ENCODE assay signal across 10 cellular contexts in genomic region chr1:101241485-101242225, GRCh38. TPM values are rescaled to one million over a fixed set of nuclear protein-coding genes. Genes with fewer than 3 reads are reported as not detected.
DNase-seq lines count a peak whose midpoint lies in the region; ATAC-seq and TF ChIP-seq lines count a peak whose summit lies in the region.
"Had no signal": no experiment of that assay in that cellular context is flagged by ENCODE, and none has a peak within 500 bp of the region (broad histone marks: within the 10 kb centered on the region; RNA-seq: fewer than 3 reads in every experiment).

No MANE protein-coding gene starts in this region.

- DNase-seq in activated T-cell treated with anti-CD3 and anti-CD28 coated beads, Interleukin-2, amount 50 U/mL, for 24 hours, result no peak
- no peak for DNase-seq in activated T-cell treated with anti-CD3 and anti-CD28 coated beads, Interleukin-2, amount 50 U/mL, for 48 hours
- no peak for DNase-seq in activated CD4-positive, alpha-beta memory T cell treated with anti-CD3 and anti-CD28 coated beads, Interleukin-2, amount 10 ng/mL, durations not matched to agents 7 days and 5 days
- DNase-seq in stimulated activated effector memory CD8-positive, alpha-beta T cell treated with anti-CD3 and anti-CD28 coated beads, Interleukin-12 subunit alpha, Interleukin-12 subunit beta, amount 100 ng/mL, for 72 hours (ENCODE audit: low spot score in 2 of 2), result no peak
- DNase-seq in NAMALWA (ENCODE audit: low spot score) (no peak), C1 segment of cervical spinal cord (lab: John Stamatoyannopoulos, UW) (no peak), transverse colon (no peak)
- DNase-seq: mesendoderm, testis had no signal

- no peak for TF ChIP-seq POLR2A in transverse colon (IDR thresholded peaks at IDR 0.05)

- H3K27me3 ChIP-seq in transverse colon, result peaks cover 37% of the 10 kb centered on the region
- H3K27me3 ChIP-seq: testis had no signal

- no peaks in the 10 kb centered on the region for H3K9me3 Mint-ChIP-seq in activated T-cell treated with anti-CD3 and anti-CD28 coated beads, Interleukin-2, amount 50 U/mL, for 24 hours
- no peaks in the 10 kb centered on the region for H3K9me3 Mint-ChIP-seq in activated CD4-positive, alpha-beta memory T cell treated with anti-CD3 and anti-CD28 coated beads, Interleukin-2, amount 10 ng/mL, durations not matched to agents 7 days and 5 days
- H3K9me3 Mint-ChIP-seq in stimulated activated effector memory CD8-positive, alpha-beta T cell treated with anti-CD3 and anti-CD28 coated beads, Interleukin-12 subunit alpha, Interleukin-12 subunit beta, amount 100 ng/mL, for 72 hours, result no peaks in the 10 kb centered on the region

- peaks cover 59% of the 10 kb centered on the region for H3K4me1 Mint-ChIP-seq in activated T-cell treated with anti-CD3 and anti-CD28 coated beads, Interleukin-2, amount 50 U/mL, for 24 hours (ENCODE audit: low read depth)
- H3K4me1 Mint-ChIP-seq in activated CD4-positive, alpha-beta memory T cell treated with anti-CD3 and anti-CD28 coated beads, Interleukin-2, amount 10 ng/mL, durations not matched to agents 7 days and 5 days, result peaks cover 44% of the 10 kb centered on the region
- H3K4me1 Mint-ChIP-seq in stimulated activated effector memory CD8-positive, alpha-beta T cell treated with anti-CD3 and anti-CD28 coated beads, Interleukin-12 subunit alpha, Interleukin-12 subunit beta, amount 100 ng/mL, for 72 hours, result peaks cover 63% of the 10 kb centered on the region

- in situ Hi-C loops in transverse colon (cut with MboI; ENCODE audit: low pct_ligation_motif_present in 1 of 4, low pct_unique_long_range_greater_than_20kb in 1 of 4, low sequenced_read_pairs in 3 of 4), result no loop called here

- peak overlapping the region; percentile 100 for H3K4me3 Mint-ChIP-seq in activated T-cell treated with anti-CD3 and anti-CD28 coated beads, Interleukin-2, amount 50 U/mL, for 24 hours
- H3K4me3 Mint-ChIP-seq in activated CD4-positive, alpha-beta memory T cell treated with anti-CD3 and anti-CD28 coated beads, Interleukin-2, amount 10 ng/mL, durations not matched to agents 7 days and 5 days, result peak overlapping the region; percentile 12
- H3K4me3 Mint-ChIP-seq in stimulated activated effector memory CD8-positive, alpha-beta T cell treated with anti-CD3 and anti-CD28 coated beads, Interleukin-12 subunit alpha, Interleukin-12 subunit beta, amount 100 ng/mL, for 72 hours, result peak overlapping the region; percentile 97

- no peak for TF ChIP-seq EP300 in transverse colon (IDR thresholded peaks at IDR 0.05; ENCODE audit: low read depth)

- no peaks in the 10 kb centered on the region for H3K9me3 ChIP-seq in transverse colon
- H3K9me3 ChIP-seq: testis had no signal

- H3K36me3 Mint-ChIP-seq in activated T-cell treated with anti-CD3 and anti-CD28 coated beads, Interleukin-2, amount 50 U/mL, for 24 hours (ENCODE audit: low read depth), result peaks cover 81% of the 10 kb centered on the region
- peaks cover 70% of the 10 kb centered on the region for H3K36me3 Mint-ChIP-seq in activated CD4-positive, alpha-beta memory T cell treated with anti-CD3 and anti-CD28 coated beads, Interleukin-2, amount 10 ng/mL, durations not matched to agents 7 days and 5 days (ENCODE audit: low read depth)
- peaks cover 83% of the 10 kb centered on the region for H3K36me3 Mint-ChIP-seq in stimulated activated effector memory CD8-positive, alpha-beta T cell treated with anti-CD3 and anti-CD28 coated beads, Interleukin-12 subunit alpha, Interleukin-12 subunit beta, amount 100 ng/mL, for 72 hours

- H3K4me1 ChIP-seq in transverse colon, result peaks cover 6 to 27% (median 15%) of the 10 kb centered on the region in 4 donors

- no peaks in the 10 kb centered on the region for H3K27me3 Mint-ChIP-seq in activated T-cell treated with anti-CD3 and anti-CD28 coated beads, Interleukin-2, amount 50 U/mL, for 24 hours
- H3K27me3 Mint-ChIP-seq in activated CD4-positive, alpha-beta memory T cell treated with anti-CD3 and anti-CD28 coated beads, Interleukin-2, amount 10 ng/mL, durations not matched to agents 7 days and 5 days, result no peaks in the 10 kb centered on the region

- TF ChIP-seq CTCF in transverse colon (IDR thresholded peaks at IDR 0.05), result no peak

- POLR2A ChIA-PET in activated CD4-positive, alpha-beta memory T cell treated with anti-CD3 and anti-CD28 coated beads, Interleukin-2, amount 10 ng/mL, durations not matched to agents 7 days and 5 days (lab: Charles Lee), result interaction anchor here (1.5 to 15.2 kb wide), 12 partner anchors 12 to 346 kb away, joined by 4 to 391 read pairs (median 67); partner anchors contain the start of genes EXTL2 and SLC30A7

- intact Hi-C loops in transverse colon (cut with DNase I; ENCODE audit: low total_unique reads), result no loop called here

- CTCF ChIA-PET in activated CD4-positive, alpha-beta memory T cell treated with anti-CD3 and anti-CD28 coated beads, Interleukin-2, amount 10 ng/mL, durations not matched to agents 7 days and 5 days (lab: Charles Lee), result interaction anchor here (1.3 to 10.0 kb wide), 4 partner anchors 10 to 104 kb away, joined by 3 to 244 read pairs (median 62); no protein-coding TSS in a partner anchor

- no peak overlapping the region for H3K4me3 ChIP-seq in transverse colon
- H3K4me3 ChIP-seq: testis had no signal

- H3K36me3 ChIP-seq in transverse colon, result no peaks in the 10 kb centered on the region

- peak overlapping the region; percentile 80 for H3K27ac Mint-ChIP-seq in activated T-cell treated with anti-CD3 and anti-CD28 coated beads, Interleukin-2, amount 50 U/mL, for 24 hours
- no peak overlapping the region for H3K27ac Mint-ChIP-seq in activated CD4-positive, alpha-beta memory T cell treated with anti-CD3 and anti-CD28 coated beads, Interleukin-2, amount 10 ng/mL, durations not matched to agents 7 days and 5 days
- H3K27ac Mint-ChIP-seq in stimulated activated effector memory CD8-positive, alpha-beta T cell treated with anti-CD3 and anti-CD28 coated beads, Interleukin-12 subunit alpha, Interleukin-12 subunit beta, amount 100 ng/mL, for 72 hours, result peak overlapping the region; percentile 84

- peak; percentile 28 for ATAC-seq in HG02678 (IDR thresholded peaks at IDR 0.05; ENCODE audit: unreplicated experiment)
- no peak for ATAC-seq in stimulated activated effector memory CD8-positive, alpha-beta T cell treated with anti-CD3 and anti-CD28 coated beads, Interleukin-12 subunit alpha, Interleukin-12 subunit beta, amount 100 ng/mL, for 72 hours

- no peak overlapping the region for H3K27ac ChIP-seq in transverse colon
- H3K27ac ChIP-seq: testis had no signal

RNA-seq across cellular contexts. Expression of gene S1PR1, which starts 4.8 kb away (rescaled TPM):
- total RNA-seq in activated CD4-positive, alpha-beta memory T cell treated with anti-CD3 and anti-CD28 coated beads, Interleukin-2, amount 10 ng/mL, durations not matched to agents 7 days and 5 days, result 100 to 1,000 TPM; 219 to 220 TPM
- 10 to 100 TPM in 2 of 4 donors, 1 to 10 TPM in 2; 5.6 to 58.1 (median 10.4) TPM for total RNA-seq in transverse colon

Comparison
In these comparisons a context has a peak if more than half of its experiments do, and no peak if none do; other contexts are left out.
1. H3K4me3 Mint-ChIP-seq: peak in every context shown above with its lines; median percentile 100 in activated T-cell treated with anti-CD3 and anti-CD28 coated beads, Interleukin-2, amount 50 U/mL, for 24 hours; 97 in stimulated activated effector memory CD8-positive, alpha-beta T cell treated with anti-CD3 and anti-CD28 coated beads, Interleukin-12 subunit alpha, Interleukin-12 subunit beta, amount 100 ng/mL, for 72 hours; 12 in activated CD4-positive, alpha-beta memory T cell treated with anti-CD3 and anti-CD28 coated beads, Interleukin-2, amount 10 ng/mL, durations not matched to agents 7 days and 5 days.